26 cellular contexts compared by ENCODE assay signal in the genomic region with DNA sequence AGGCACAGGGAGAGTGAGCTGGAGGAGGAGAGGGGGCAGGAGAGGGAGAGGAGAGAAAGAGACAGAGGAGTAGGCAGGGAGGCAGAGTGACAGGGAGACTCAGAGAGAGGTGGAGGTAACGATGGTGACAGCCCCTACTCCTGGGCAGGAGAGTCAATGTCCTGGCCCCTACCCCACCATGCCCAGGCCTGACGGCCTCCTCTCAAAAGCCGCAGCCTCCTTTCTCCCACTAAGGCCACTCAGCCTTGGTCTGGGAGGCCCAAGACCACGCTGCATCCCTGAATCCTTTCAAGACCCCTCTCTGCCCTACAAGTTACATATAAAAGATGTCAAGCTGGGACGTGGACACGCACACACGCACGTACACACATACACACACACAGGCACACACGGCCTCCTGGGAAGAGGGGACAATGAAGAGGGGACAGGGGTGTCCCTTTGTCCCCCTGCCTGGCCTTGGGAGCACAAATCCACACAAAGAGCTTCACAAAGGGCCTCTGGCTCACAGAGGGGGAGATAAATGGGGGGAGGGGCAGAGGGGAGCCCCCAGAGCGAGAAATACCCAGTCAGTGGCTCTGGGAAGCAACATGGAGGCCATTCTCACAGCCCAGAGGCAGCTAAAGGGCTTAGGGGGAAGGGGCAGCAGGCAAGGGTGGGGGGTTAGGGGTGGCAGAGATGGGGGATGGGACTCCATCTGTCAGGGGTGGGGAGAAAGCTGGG. TPM values are rescaled to one million over a fixed set of nuclear protein-coding genes. Genes with fewer than 3 reads are reported as not detected.
DNase-seq lines count a peak whose midpoint lies in the region; ATAC-seq, FAIRE-seq and TF ChIP-seq lines count a peak whose summit lies in the region.
"Had no signal": no experiment of that assay in that cellular context is flagged by ENCODE, and none has a peak within 500 bp of the region (broad histone marks: within the 10 kb centered on the region; RNA-seq: fewer than 3 reads in every experiment).

No MANE protein-coding gene starts in this region.

- peaks cover 50% of the 10 kb centered on the region for H3K4me1 Mint-ChIP-seq in dendritic cell treated with granulocyte-macrophage colony-stimulating factor and Interleukin-4, amounts not matched to agents 40 ng/mL and 50 ng/mL, for 4 days (ENCODE audit: low read depth)
- H3K4me1 Mint-ChIP-seq: T-cell had no signal

- no peak for TF ChIP-seq POLR2A in prostate gland (IDR thresholded peaks at IDR 0.05)

- H2BK12ac ChIP-seq in neuronal stem cell (ENCODE audit: low read length): peak overlapping the region; percentile 1

- no CpG with 5 or more reads among the region's 10 CpGs for WGBS in neuronal stem cell (ENCODE audit: extremely low coverage in 2 of 2, insufficient read length in 2 of 2, insufficient replicate concordance in 1 of 2), 2 donors
- WGBS in prostate gland: 92% methylated on average over 10 of the region's 10 CpGs

- H3K4me3 Mint-ChIP-seq in dendritic cell treated with granulocyte-macrophage colony-stimulating factor and Interleukin-4, amounts not matched to agents 40 ng/mL and 50 ng/mL, for 4 days: no peak overlapping the region
- H3K4me3 Mint-ChIP-seq: CD4-positive, alpha-beta T cell; nephron; T-cell had no signal

- intact Hi-C loops in cardiac septum (cut with DNase I): no loop called here
- intact Hi-C loops in left ventricle myocardium superior (cut with micrococcal nuclease): no loop called here
- intact Hi-C loops in dendritic cell treated with granulocyte-macrophage colony-stimulating factor and Interleukin-4, amounts not matched to agents 40 ng/mL and 50 ng/mL, for 4 days (cut with micrococcal nuclease): no loop called here
- intact Hi-C loops in prostate gland (cut with DNase I): no loop called here

- peaks cover 0 to 23% (median 0%) of the 10 kb centered on the region in 3 experiments for H3K27me3 ChIP-seq in neuronal stem cell (ENCODE audit: control insufficient read depth in 3 of 3, insufficient read depth in 3 of 3, low read depth in 1 of 3, low read length in 3 of 3)
- no peaks in the 10 kb centered on the region for H3K27me3 ChIP-seq in prostate gland (replicated peaks; ENCODE audit: insufficient read depth)

- H3K79me1 ChIP-seq in neuronal stem cell (ENCODE audit: low read depth, low read length): no peaks in the 10 kb centered on the region

- H4K8ac ChIP-seq in neuronal stem cell (ENCODE audit: low read depth, low read length): peak overlapping the region; percentile 53

- H3K36me3 Mint-ChIP-seq in dendritic cell treated with granulocyte-macrophage colony-stimulating factor and Interleukin-4, amounts not matched to agents 40 ng/mL and 50 ng/mL, for 4 days (ENCODE audit: low read depth): no peaks in the 10 kb centered on the region
- H3K36me3 Mint-ChIP-seq: T-cell had no signal

- H3K9ac ChIP-seq in neuronal stem cell (ENCODE audit: low read depth, low read length, poor library complexity): no peak overlapping the region

- H4K91ac ChIP-seq in neuronal stem cell (ENCODE audit: low read depth, low read length, poor library complexity): no peak overlapping the region

- H3K27ac ChIP-seq in neuronal stem cell (replicated peaks; ENCODE audit: low read length): no peak overlapping the region
- no peak overlapping the region for H3K27ac ChIP-seq in prostate gland

- peak overlapping the region; percentile 49 for H2BK120ac ChIP-seq in neuronal stem cell (ENCODE audit: low read depth, low read length)

- no peak overlapping the region for H3K14ac ChIP-seq in neuronal stem cell (ENCODE audit: low read length)

- no peak overlapping the region for H3K23ac ChIP-seq in neuronal stem cell (ENCODE audit: low read depth, low read length, poor library complexity)

- H3K4ac ChIP-seq in neuronal stem cell (ENCODE audit: low read length): no peak overlapping the region

- H3K27ac Mint-ChIP-seq in dendritic cell treated with granulocyte-macrophage colony-stimulating factor and Interleukin-4, amounts not matched to agents 40 ng/mL and 50 ng/mL, for 4 days: peak overlapping the region; percentile 60
- H3K27ac Mint-ChIP-seq: activated T-helper 2 cell treated with anti-CD3 and anti-CD28 coated beads, Interferon-gamma antibody, Interleukin-2, Interleukin-4, amounts not matched to agents 10 μg/mL and 5 μg/mL and 100 μg/mL, durations not matched to agents 14 hours and 24 hours and 36 hours; CD4-positive, alpha-beta T cell; T-cell had no signal

- peak overlapping the region; percentile 35 for H2BK5ac ChIP-seq in neuronal stem cell (ENCODE audit: low read length)

- peak overlapping the region; percentile 92 for H3K18ac ChIP-seq in neuronal stem cell (ENCODE audit: low read length)

- no peak overlapping the region for H2BK15ac ChIP-seq in neuronal stem cell (ENCODE audit: low read length)

- peak; percentile 61 for FAIRE-seq in urothelium cell line (lab: Jason Lieb, UNC)
- FAIRE-seq: GM12878, TTC549 had no signal

- H3K4me3 ChIP-seq in neuronal stem cell (ENCODE audit: low read length in 2 of 2) (no peak overlapping the region), prostate gland (no peak overlapping the region)
- H3K4me3 ChIP-seq: GM12878 had no signal

- H3K4me2 ChIP-seq in neuronal stem cell (ENCODE audit: insufficient read depth, low read length, poor library complexity, severe bottlenecking): no peak overlapping the region

- no peak for ATAC-seq in left ventricle myocardium superior
- ATAC-seq: GM12878, T-cell had no signal

- H3K9me3 Mint-ChIP-seq in dendritic cell treated with granulocyte-macrophage colony-stimulating factor and Interleukin-4, amounts not matched to agents 40 ng/mL and 50 ng/mL, for 4 days: no peaks in the 10 kb centered on the region
- H3K9me3 Mint-ChIP-seq: activated T-helper 2 cell treated with anti-CD3 and anti-CD28 coated beads, Interferon-gamma antibody, Interleukin-2, Interleukin-4, amounts not matched to agents 10 μg/mL and 5 μg/mL and 100 μg/mL, durations not matched to agents 14 hours and 24 hours and 36 hours; CD4-positive, alpha-beta T cell; nephron; T-cell had no signal

- DNase-seq in cardiac septum (ENCODE audit: low spot score) (peak; percentile 61), left ventricle myocardium superior (no peak), neuronal stem cell (ENCODE audit: low spot score) (no peak), urothelium cell line (ENCODE audit: low spot score) (no peak), NCI-H748 (lab: John Stamatoyannopoulos, UW; ENCODE audit: unreplicated experiment) (no peak), prostate gland (ENCODE audit: low spot score) (no peak)
- DNase-seq in stimulated activated naive CD4-positive, alpha-beta T cell treated with Interleukin-2 at 50 U/mL for 16 hours (lab: John Stamatoyannopoulos, UW): no peak
- DNase-seq: ACHN; activated CD4-positive, alpha-beta T cell treated with anti-CD3 and anti-CD28 coated beads for 48 hours; CD4-positive, alpha-beta T cell; foreskin melanocyte; KG1; NCI-H146; NCI-H2171; NCI-H526; SHP77; substantia nigra had no signal

- TF ChIP-seq CTCF in prostate gland (IDR thresholded peaks at IDR 0.05): no peak

- H2AFZ ChIP-seq in neuronal stem cell (ENCODE audit: low read length): peak overlapping the region; percentile 37

- H3K27me3 Mint-ChIP-seq in dendritic cell treated with granulocyte-macrophage colony-stimulating factor and Interleukin-4, amounts not matched to agents 40 ng/mL and 50 ng/mL, for 4 days: peaks cover 3% of the 10 kb centered on the region
- H3K27me3 Mint-ChIP-seq: CD4-positive, alpha-beta T cell; T-cell had no signal

- H3K36me3 ChIP-seq in neuronal stem cell (replicated peaks in 1 of 2; ENCODE audit: control insufficient read depth in 2 of 2, insufficient read depth in 2 of 2, low read length in 2 of 2) (no peaks in the 10 kb centered on the region), prostate gland (no peaks in the 10 kb centered on the region)

- H3K4me1 ChIP-seq in neuronal stem cell (ENCODE audit: control insufficient read depth in 2 of 2, insufficient read depth in 1 of 2, low read depth in 1 of 2, low read length in 2 of 2) (peaks cover 7 to 26% of the 10 kb centered on the region in 2 donors), prostate gland (replicated peaks) (peaks cover 14% of the 10 kb centered on the region)

- H3K9me3 ChIP-seq in neuronal stem cell (replicated peaks in 1 of 2; ENCODE audit: control insufficient read depth in 2 of 2, insufficient read depth in 1 of 2, low read depth in 1 of 2, low read length in 2 of 2) (no peaks in the 10 kb centered on the region), prostate gland (no peaks in the 10 kb centered on the region)

- peak overlapping the region; percentile 77 for H2AK5ac ChIP-seq in neuronal stem cell (ENCODE audit: low read depth, low read length)

RNA-seq across cellular contexts. Expression of a gene that starts 19.5 kb away (rescaled TPM):
- total RNA-seq in cardiac septum: 870 TPM
- total RNA-seq in left ventricle myocardium superior: 783 TPM
- polyA plus RNA-seq in neuronal stem cell (2013, experiment 1 of 2): 1.1 TPM
- 1.3 TPM for polyA plus RNA-seq in neuronal stem cell (2013, experiment 2 of 2)
- 100 to 1,000 TPM; 238 to 659 TPM for total RNA-seq in prostate gland

RNA-seq across cellular contexts. Expression of a gene that starts 46.8 kb away (rescaled TPM):
- not detected for total RNA-seq in cardiac septum
- total RNA-seq in left ventricle myocardium superior: not detected
- not detected for polyA plus RNA-seq in neuronal stem cell (2013, experiment 1 of 2)
- 0.08 TPM for polyA plus RNA-seq in neuronal stem cell (2013, experiment 2 of 2)
- under 1 TPM; 0.11 to 0.27 TPM for total RNA-seq in prostate gland
- total RNA-seq: epithelial cell of proximal tubule, H4, HT-29 had no signal
